ENCODE assay signal across 9 cellular contexts in the genomic region with DNA sequence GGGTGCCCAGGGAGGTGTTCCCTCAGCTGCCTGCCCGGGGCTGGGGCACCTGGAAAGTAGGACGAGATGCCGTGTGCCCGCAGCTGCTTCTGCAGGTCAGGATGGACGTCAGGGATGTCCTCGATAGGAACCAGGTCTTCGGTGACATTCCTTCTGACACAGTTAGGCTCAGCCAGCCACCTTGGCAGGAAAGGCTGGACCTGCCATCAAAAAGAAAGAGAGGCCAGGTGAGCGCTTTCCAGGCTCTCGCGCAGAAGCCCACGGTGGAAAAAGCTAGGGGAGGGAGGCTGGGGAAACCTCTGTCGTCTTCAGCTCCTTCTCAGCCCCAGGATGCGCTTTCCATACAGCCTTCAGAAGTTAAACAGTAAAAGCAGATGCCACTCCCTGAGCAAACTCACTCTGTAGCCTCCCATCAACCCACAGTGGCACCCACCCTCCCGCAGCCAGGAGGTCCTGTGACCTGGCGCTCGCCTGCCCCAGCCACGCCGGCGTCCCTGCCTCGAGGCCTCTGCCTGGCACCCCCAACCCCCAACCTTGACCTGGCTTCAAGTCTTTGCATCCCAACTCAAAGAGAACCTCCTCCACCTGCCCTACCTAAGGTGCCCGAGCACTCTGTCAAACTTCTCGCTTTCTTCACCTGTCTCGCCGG. TPM values are rescaled to one million over a fixed set of nuclear protein-coding genes. Genes with fewer than 3 reads are reported as not detected.
DNase-seq lines count a peak whose midpoint lies in the region; ATAC-seq and TF ChIP-seq lines count a peak whose summit lies in the region.
"Had no signal": no experiment of that assay in that cellular context is flagged by ENCODE, and none has a peak within 500 bp of the region (broad histone marks: within the 10 kb centered on the region; RNA-seq: fewer than 3 reads in every experiment).

No MANE protein-coding gene starts in this region.

- no peaks in the 10 kb centered on the region for H3K9me3 ChIP-seq in CD8-positive, alpha-beta T cell (ENCODE audit: low read length)
- no peaks in the 10 kb centered on the region for H3K9me3 ChIP-seq in OCI-LY3 (ENCODE audit: insufficient read depth, low read length)

- peak overlapping the region; percentile 50 for H3K4me3 ChIP-seq in CD8-positive, alpha-beta T cell (ENCODE audit: low read depth, low read length)
- H3K4me3 ChIP-seq in OCI-LY3 (ENCODE audit: low read length) (peak overlapping the region; percentile 100), epithelial cell of esophagus (ENCODE audit: low read length) (peak overlapping the region; percentile 60)

- H3K27me3 Mint-ChIP-seq in CD8-positive, alpha-beta T cell (ENCODE audit: low read depth), result no peaks in the 10 kb centered on the region
- H3K27me3 Mint-ChIP-seq in osteocyte (ENCODE audit: unreplicated experiment), result no peaks in the 10 kb centered on the region

- CTCF ChIA-PET in CD8-positive, alpha-beta T cell (lab: Charles Lee), result interaction anchor here (1.0 kb wide), 1 partner anchor 42 kb away, joined by 4 read pairs; no protein-coding TSS in a partner anchor

- H3K27me3 ChIP-seq in CD8-positive, alpha-beta T cell (ENCODE audit: insufficient read depth, low read length), result no peaks in the 10 kb centered on the region
- no peaks in the 10 kb centered on the region for H3K27me3 ChIP-seq in OCI-LY3 (ENCODE audit: low read depth, low read length)

- H3K9me3 Mint-ChIP-seq in CD8-positive, alpha-beta T cell, result no peaks in the 10 kb centered on the region
- H3K9me3 Mint-ChIP-seq in osteocyte (ENCODE audit: unreplicated experiment), result no peaks in the 10 kb centered on the region

- POLR2A ChIA-PET in CD8-positive, alpha-beta T cell (lab: Charles Lee), result no interaction called here

- peaks cover 63% of the 10 kb centered on the region for H3K79me2 ChIP-seq in OCI-LY3 (ENCODE audit: low read length)

- ATAC-seq in CD8-positive, alpha-beta T cell, result no peak
- ATAC-seq in HG02588 (IDR thresholded peaks at IDR 0.05; ENCODE audit: unreplicated experiment) (no peak), HG02759 (IDR thresholded peaks at IDR 0.05; ENCODE audit: unreplicated experiment) (no peak), HG03025 (IDR thresholded peaks at IDR 0.05; ENCODE audit: low FRiP score, unreplicated experiment) (no peak)

- no peak for TF ChIP-seq CTCF in CD8-positive, alpha-beta T cell (IDR thresholded peaks at IDR 0.05)
- no peak for TF ChIP-seq CTCF in OCI-LY3 (IDR thresholded peaks at IDR 0.05; ENCODE audit: low read depth, low read length)
- TF ChIP-seq CTCF in epithelial cell of esophagus (IDR thresholded peaks at IDR 0.05; ENCODE audit: insufficient read depth, low read depth, low read length, missing control alignments), result no peak
- no peak for TF ChIP-seq CTCF in osteocyte (IDR thresholded peaks at IDR 0.05)

- intact Hi-C loops in CD8-positive, alpha-beta T cell (cut with DNase I, micrococcal nuclease), result loop anchor here in 1 of 2 experiments (10.0 kb wide), 1 partner anchor 198 kb away; the partner anchor contains the start of gene EP400

- peaks cover 41% of the 10 kb centered on the region for H3K36me3 ChIP-seq in CD8-positive, alpha-beta T cell (ENCODE audit: insufficient read depth, low read length)
- H3K36me3 ChIP-seq in OCI-LY3 (replicated peaks; ENCODE audit: low read depth, low read length), result peaks cover 41% of the 10 kb centered on the region

- H3K36me3 Mint-ChIP-seq in CD8-positive, alpha-beta T cell, result peaks cover 46% of the 10 kb centered on the region
- peaks cover 10% of the 10 kb centered on the region for H3K36me3 Mint-ChIP-seq in osteocyte (ENCODE audit: unreplicated experiment)

- peaks cover 24% of the 10 kb centered on the region for H3K4me1 ChIP-seq in CD8-positive, alpha-beta T cell (ENCODE audit: insufficient read depth, low read length)
- H3K4me1 ChIP-seq in OCI-LY3 (ENCODE audit: low read length), result peaks cover 16% of the 10 kb centered on the region

- H3K4me1 Mint-ChIP-seq in CD8-positive, alpha-beta T cell (ENCODE audit: low read depth), result peaks cover 27% of the 10 kb centered on the region
- peaks cover 26% of the 10 kb centered on the region for H3K4me1 Mint-ChIP-seq in osteocyte (ENCODE audit: unreplicated experiment)

- H2AFZ ChIP-seq in OCI-LY3 (ENCODE audit: low read depth, low read length), result no peak overlapping the region

- H3K27ac Mint-ChIP-seq in CD8-positive, alpha-beta T cell, result peak overlapping the region; percentile 80
- peak overlapping the region; percentile 23 for H3K27ac Mint-ChIP-seq in osteocyte (ENCODE audit: unreplicated experiment)

- H4K20me1 ChIP-seq in OCI-LY3 (ENCODE audit: insufficient read depth, low read length), result no peaks in the 10 kb centered on the region

- peak overlapping the region; percentile 97 for H3K4me2 ChIP-seq in OCI-LY3 (ENCODE audit: low read length)

- no peak for DNase-seq in CD8-positive, alpha-beta T cell
- DNase-seq in epithelial cell of esophagus (ENCODE audit: low read depth) (no peak), osteocyte (ENCODE audit: extremely low spot score, unreplicated experiment) (no peak)
- DNase-seq in effector CD4-positive, alpha-beta T cell, result no peak
- DNase-seq: NCI-H2171 treated with DMSO at 0.1 percent for 48 hours had no signal

- H3K9ac ChIP-seq in OCI-LY3 (ENCODE audit: low read length), result peak overlapping the region; percentile 77

- H3K27ac ChIP-seq in CD8-positive, alpha-beta T cell (ENCODE audit: low read depth, low read length), result no peak overlapping the region
- H3K27ac ChIP-seq in OCI-LY3 (ENCODE audit: low read length), result no peak overlapping the region

- peak overlapping the region; percentile 84 for H3K4me3 Mint-ChIP-seq in CD8-positive, alpha-beta T cell
- peak overlapping the region; percentile 77 for H3K4me3 Mint-ChIP-seq in osteocyte (ENCODE audit: unreplicated experiment)

RNA-seq across cellular contexts. Expression of gene DDX51, which starts 1.3 kb away (rescaled TPM):
- total RNA-seq in CD8-positive, alpha-beta T cell, result 10 to 100 TPM; 61.5 to 66.5 TPM
- 17.7 and 19.3 TPM in 2 replicates for total RNA-seq in osteocyte

RNA-seq across cellular contexts. Expression of gene NOC4L, which starts 1.5 kb away (rescaled TPM):
- total RNA-seq in CD8-positive, alpha-beta T cell, result 10 to 100 TPM; 25.8 to 28.3 TPM
- 21.4 and 22.0 TPM in 2 replicates for total RNA-seq in osteocyte

Comparison
In these comparisons a context has a peak if more than half of its experiments do, and no peak if none do; other contexts are left out.
1. H3K4me3 ChIP-seq: peak in every context shown above with its lines; median percentile 100 in OCI-LY3; 60 in epithelial cell of esophagus; 50 in CD8-positive, alpha-beta T cell.